ENCODE assay signal across 33 cellular contexts in the genomic region with DNA sequence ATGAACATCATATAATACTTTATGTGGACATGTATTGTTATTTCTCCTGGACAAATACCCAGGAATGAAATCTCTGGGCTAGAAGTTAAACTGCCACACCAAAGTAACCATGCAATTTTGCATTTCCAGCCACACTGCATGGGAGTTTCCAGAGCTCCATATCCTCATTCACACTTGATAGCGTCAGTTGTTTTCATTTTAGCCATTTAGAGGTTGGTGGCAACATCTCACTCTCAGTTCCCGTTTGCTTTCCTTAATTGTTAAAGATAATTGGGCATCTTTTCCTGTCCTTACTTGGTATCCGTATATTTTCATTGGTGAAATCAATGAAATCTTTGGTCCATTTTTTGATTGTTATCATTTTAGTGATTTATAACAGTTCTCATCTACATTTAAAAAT.
"Had no signal": no experiment of that assay in that cellular context is flagged by ENCODE, and none has a peak within 500 bp of the region (broad histone marks: within the 10 kb centered on the region; RNA-seq: fewer than 3 reads in every experiment).

No MANE protein-coding gene starts in this region.

- H3K4me3 ChIP-seq: adrenal gland, ascending aorta, body of pancreas, breast epithelium, cardiac muscle cell had no signal

- H3K9me3 ChIP-seq: body of pancreas had no signal

- H3K4me1 ChIP-seq: adrenal gland, ascending aorta, breast epithelium had no signal

- DNase-seq: activated effector memory CD4-positive, alpha-beta T cell treated with anti-CD3 and anti-CD28 coated beads, Interleukin-2, amount 50 U/mL, for 16 hours; activated effector memory CD4-positive, alpha-beta T cell treated with Interleukin-2 at 50 U/mL for 16 hours; activated gamma-delta T cell; activated gamma-delta T cell treated with Interleukin-2 at 50 U/mL for 16 hours; activated naive CD4-positive, alpha-beta T cell; activated naive CD4-positive, alpha-beta T cell treated with anti-CD3 and anti-CD28 coated beads for 36 hours; activated naive CD4-positive, alpha-beta T cell treated with anti-CD3 and anti-CD28 coated beads, Interleukin-2, amount 10 ng/mL, durations not matched to agents 7 days and 5 days; activated naive CD4-positive, alpha-beta T cell treated with anti-CD3 and anti-CD28 coated beads, Interleukin-2, amount 50 U/mL, for 16 hours; activated naive CD4-positive, alpha-beta T cell treated with Interleukin-2 at 50 U/mL for 16 hours; activated naive CD8-positive, alpha-beta T cell treated with anti-CD3 and anti-CD28 coated beads for 36 hours; activated naive CD8-positive, alpha-beta T cell treated with anti-CD3 and anti-CD28 coated beads, Interleukin-2, amount 10 ng/mL, durations not matched to agents 7 days and 5 days; activated naive CD8-positive, alpha-beta T cell treated with anti-CD3 and anti-CD28 coated beads, Interleukin-2, amount 50 U/mL, for 24 hours; activated T-cell treated with anti-CD3 and anti-CD28 coated beads, Interleukin-2, amount 50 U/mL, for 4 hours; activated T-cell treated with anti-CD3 and anti-CD28 coated beads, Interleukin-2, amount 50 U/mL, for 48 hours; activated T-cell treated with anti-CD3 and anti-CD28 coated beads, Interleukin-2, amount 50 U/mL, for 72 hours; adrenal gland; amniotic stem cell; amygdala; anterior cingulate cortex; aorta; body of pancreas; brain microvascular endothelial cell; caudate nucleus; central memory CD4-positive, alpha-beta T cell; cerebellar nuclear complex had no signal

- FAIRE-seq: astrocyte, bronchial epithelial cell, colon had no signal

- H3K27me3 ChIP-seq: adrenal gland, ascending aorta, body of pancreas, brain microvascular endothelial cell, breast epithelium, cardiac muscle cell had no signal

- ATAC-seq: activated naive CD4-positive, alpha-beta T cell treated with anti-CD3 and anti-CD28 coated beads, Interleukin-2, amount 50 U/mL, for 72 hours; activated naive CD8-positive, alpha-beta T cell treated with anti-CD3 and anti-CD28 coated beads, Interleukin-2, amount 50 U/mL, for 24 hours; activated T-cell treated with anti-CD3 and anti-CD28 coated beads, Interleukin-2, amount 50 U/mL, for 4 hours; activated T-cell treated with anti-CD3 and anti-CD28 coated beads, Interleukin-2, amount 50 U/mL, for 72 hours; activated T-helper 17 cell treated with anti-CD3 and anti-CD28 coated beads, Interleukin-2, amount 50 U/mL, for 72 hours; body of pancreas had no signal

- H3K36me3 ChIP-seq: brain microvascular endothelial cell, breast epithelium, cardiac muscle cell had no signal

- H3K27ac ChIP-seq: adrenal gland, ascending aorta, body of pancreas, brain microvascular endothelial cell, breast epithelium, cardiac muscle cell had no signal
